In genomic region chr6:145887969-145888368, GRCh38 we compare ENCODE assay signal across 8 cellular contexts.
A peak's percentile ranks its signal among the peaks of the same experiment; 100 is the strongest.
DNase-seq lines count a peak whose midpoint lies in the region; FAIRE-seq and TF ChIP-seq lines count a peak whose summit lies in the region.

No MANE protein-coding gene starts in this region.

- H3K4ac ChIP-seq in H1 (replicated peaks; ENCODE audit: insufficient read length, low read depth, low read length), result no peak overlapping the region

- DNase-seq in activated CD4-positive, alpha-beta T cell treated with anti-CD3 and anti-CD28 coated beads for 48 hours, result peak; percentile 21
- DNase-seq in activated CD4-positive, alpha-beta T cell treated with anti-CD3 and anti-CD28 coated beads for 1 hour, result no peak
- DNase-seq in NCI-H69 (lab: John Stamatoyannopoulos, UW) (peak; percentile 8), H1 (ENCODE audit: low read depth in 1 of 2, low spot score in 2 of 2) (no peak), retinal pigment epithelial cell (ENCODE audit: low read depth) (no peak), SW480 (ENCODE audit: low spot score) (no peak), NCI-H2081 treated with DMSO at 0.1 percent for 48 hours (lab: John Stamatoyannopoulos, UW) (no peak), NCI-H748 (lab: John Stamatoyannopoulos, UW; ENCODE audit: unreplicated experiment) (no peak)

- no peak overlapping the region for H3K4me3 ChIP-seq in H1 (ENCODE audit: extremely low read depth in 1 of 4, insufficient read depth in 2 of 4, low read depth in 3 of 4, low read length in 4 of 4)
- no peak overlapping the region for H3K4me3 ChIP-seq in retinal pigment epithelial cell (ENCODE audit: low read length)

- H4K20me1 ChIP-seq in H1 (replicated peaks in 1 of 2; ENCODE audit: control insufficient read depth in 1 of 2, insufficient read depth in 2 of 2, low read length in 2 of 2), result peaks cover 2 to 4% of the 10 kb centered on the region in 2 experiments

- H2BK15ac ChIP-seq in H1 (ENCODE audit: low read length), result no peak overlapping the region

- no peak overlapping the region for H3K27ac ChIP-seq in H1 (ENCODE audit: low read depth, low read length)

- H3K23ac ChIP-seq in H1 (ENCODE audit: insufficient read length), result no peak overlapping the region

- H2AFZ ChIP-seq in H1 (ENCODE audit: low read length), result no peak overlapping the region

- H3K36me3 ChIP-seq in H1 (ENCODE audit: control insufficient read depth in 2 of 4, insufficient read depth in 4 of 4, low read length in 3 of 4), result peaks cover 0 to 15% (median 9%) of the 10 kb centered on the region in 4 experiments; a peak in 6 of 8 replicates

- TF ChIP-seq EP300 in H1 (IDR thresholded peaks at IDR 0.05; ENCODE audit: borderline replicate concordance in 1 of 2, low read depth in 2 of 2, low read length in 2 of 2), result no peak

- no peak overlapping the region for H2BK120ac ChIP-seq in H1 (replicated peaks; ENCODE audit: low read depth, low read length)

- no peaks in the 10 kb centered on the region for H3K23me2 ChIP-seq in H1 (ENCODE audit: low read depth, low read length)

- CTCF ChIA-PET in H1 (lab: Charles Lee; ENCODE audit: partially characterized antibody), result interaction anchor here (0.7 to 1.6 kb wide), 7 partner anchors 22 to 184 kb away, joined by 3 to 5 read pairs (median 3); no protein-coding TSS in a partner anchor

- H3K14ac ChIP-seq in H1 (ENCODE audit: insufficient read length), result no peak overlapping the region

- no peak overlapping the region for H3K56ac ChIP-seq in H1 (replicated peaks; ENCODE audit: insufficient read length, low read depth, low read length)

- peak; percentile 65 for TF ChIP-seq RAD21 in H1 (IDR thresholded peaks at IDR 0.05 in 1 of 2, conservative IDR thresholded peaks at IDR 0.05 in 1 of 2; ENCODE audit: low read depth in 2 of 2, low read length in 2 of 2)

- no peaks in the 10 kb centered on the region for H3K27me3 ChIP-seq in H1 (replicated peaks in 1 of 4; ENCODE audit: control insufficient read depth in 3 of 4, extremely low read depth in 1 of 4, insufficient read depth in 3 of 4, low read length in 3 of 4)

- H3K9ac ChIP-seq in H1 (replicated peaks in 1 of 4; ENCODE audit: extremely low read depth in 1 of 4, low read depth in 3 of 4, low read length in 3 of 4), result no peak overlapping the region

- H4K8ac ChIP-seq in H1 (ENCODE audit: extremely low read depth, insufficient read depth, low read length), result no peak overlapping the region

- WGBS in H1 (ENCODE audit: extremely low coverage in 1 of 2, insufficient coverage in 1 of 2, insufficient read length in 1 of 2, insufficient replicate concordance in 2 of 2, low coverage in 1 of 2, low lambda C conversion rate in 2 of 2, missing lambda C conversion rate in 1 of 2), 2 experiments, result 88% methylated on average over 3 of the region's 3 CpGs; no CpG with 5 or more reads in 1 of the 2 experiments

- H3K4me2 ChIP-seq in H1 (ENCODE audit: insufficient read depth in 1 of 2, low read depth in 2 of 2, low read length in 2 of 2), result no peak overlapping the region

- H3K4me1 ChIP-seq in H1 (replicated peaks in 1 of 4; ENCODE audit: control insufficient read depth in 3 of 4, insufficient read depth in 4 of 4, low read length in 3 of 4), result peaks cover 0 to 3% (median 0%) of the 10 kb centered on the region in 4 experiments; a peak in 1 of 7 replicates

- H3K9me3 ChIP-seq in H1 (ENCODE audit: insufficient read depth in 2 of 2, low read depth in 1 of 2, low read length in 1 of 2), result no peaks in the 10 kb centered on the region

- H2BK5ac ChIP-seq in H1 (ENCODE audit: low read depth, low read length), result no peak overlapping the region

- H2BK12ac ChIP-seq in H1 (ENCODE audit: low read depth, low read length), result no peak overlapping the region

- no peak overlapping the region for H4K91ac ChIP-seq in H1 (replicated peaks; ENCODE audit: insufficient read length, low read length)

- no peaks in the 10 kb centered on the region for H3K79me1 ChIP-seq in H1 (ENCODE audit: low read depth, low read length)

- no peak for FAIRE-seq in H1 (lab: Jason Lieb, UNC)

- no peak for TF ChIP-seq POLR2A in H1 (IDR thresholded peaks at IDR 0.05; ENCODE audit: control extremely low read depth in 1 of 2, low read depth in 2 of 2, low read length in 2 of 2)

- no peak overlapping the region for H3K18ac ChIP-seq in H1 (ENCODE audit: extremely low read depth, low read length)

- POLR2A ChIA-PET in H1 (lab: Charles Lee; ENCODE audit: partially characterized antibody), result interaction anchor here (0.7 to 1.4 kb wide), 2 partner anchors 9 to 153 kb away, joined by 3 read pairs; partner anchors contain the start of gene EPM2A

- H2BK20ac ChIP-seq in H1 (ENCODE audit: low read length), result no peak overlapping the region

- H4K5ac ChIP-seq in H1 (ENCODE audit: insufficient read length, low read depth, low read length), result no peak overlapping the region

- no peaks in the 10 kb centered on the region for H3K79me2 ChIP-seq in H1 (ENCODE audit: control insufficient read depth in 1 of 2, insufficient read depth in 2 of 2, low read length in 2 of 2)

- TF ChIP-seq CTCF in H1 (IDR thresholded peaks at IDR 0.05; ENCODE audit: control extremely low read depth in 1 of 3, insufficient read depth in 1 of 3, low read depth in 1 of 3, low read length in 3 of 3) (peak; percentile 12 to 38 (median 34); a peak in 3 of 4 replicates), retinal pigment epithelial cell (conservative IDR thresholded peaks at IDR 0.05; ENCODE audit: low read depth, low read length) (peak; percentile 66)

- H2AK5ac ChIP-seq in H1 (ENCODE audit: low read depth, low read length), result no peak overlapping the region

TF ChIP-seq in H1, 55 proteins besides CTCF, POLR2A, EP300 and RAD21:
- TF ChIP-seq SIX5 (IDR thresholded peaks at IDR 0.05; ENCODE audit: low read depth, low read length) (no peak), FOSL1 (IDR thresholded peaks at IDR 0.05; ENCODE audit: insufficient read depth, low read depth, low read length) (no peak), BRCA1 (IDR thresholded peaks at IDR 0.05; ENCODE audit: low read depth, low read length) (no peak), MAFK (IDR thresholded peaks at IDR 0.05; ENCODE audit: low read depth, low read length) (no peak), KDM5A (IDR thresholded peaks at IDR 0.05; ENCODE audit: low read length) (no peak), SUZ12 (IDR thresholded peaks at IDR 0.05; ENCODE audit: low read length) (no peak), POU5F1 (IDR thresholded peaks at IDR 0.05; ENCODE audit: low read depth, low read length) (no peak), CBX8 (IDR thresholded peaks at IDR 0.05; ENCODE audit: borderline replicate concordance, low read depth, low read length) (no peak), GABPA (IDR thresholded peaks at IDR 0.05; ENCODE audit: borderline replicate concordance, insufficient read depth, low read length) (no peak), CREB1 (IDR thresholded peaks at IDR 0.05) (no peak), KDM4A (IDR thresholded peaks at IDR 0.05; ENCODE audit: low read depth, low read length, severe bottlenecking) (no peak), SP4 (IDR thresholded peaks at IDR 0.05; ENCODE audit: low read length) (no peak), NANOG (IDR thresholded peaks at IDR 0.05; ENCODE audit: insufficient read depth, low read depth, low read length, poor library complexity, severe bottlenecking) (no peak), TCF12 (IDR thresholded peaks at IDR 0.05; ENCODE audit: low read depth, low read length) (no peak), ASH2L (IDR thresholded peaks at IDR 0.05; ENCODE audit: low read length) (no peak)
- TF ChIP-seq, protein P1, sequence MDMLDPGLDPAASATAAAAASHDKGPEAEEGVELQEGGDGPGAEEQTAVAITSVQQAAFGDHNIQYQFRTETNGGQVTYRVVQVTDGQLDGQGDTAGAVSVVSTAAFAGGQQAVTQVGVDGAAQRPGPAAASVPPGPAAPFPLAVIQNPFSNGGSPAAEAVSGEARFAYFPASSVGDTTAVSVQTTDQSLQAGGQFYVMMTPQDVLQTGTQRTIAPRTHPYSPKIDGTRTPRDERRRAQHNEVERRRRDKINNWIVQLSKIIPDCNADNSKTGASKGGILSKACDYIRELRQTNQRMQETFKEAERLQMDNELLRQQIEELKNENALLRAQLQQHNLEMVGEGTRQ (IDR thresholded peaks at IDR 0.05; ENCODE audit: low read length), result no peak
- TF ChIP-seq, protein P2, sequence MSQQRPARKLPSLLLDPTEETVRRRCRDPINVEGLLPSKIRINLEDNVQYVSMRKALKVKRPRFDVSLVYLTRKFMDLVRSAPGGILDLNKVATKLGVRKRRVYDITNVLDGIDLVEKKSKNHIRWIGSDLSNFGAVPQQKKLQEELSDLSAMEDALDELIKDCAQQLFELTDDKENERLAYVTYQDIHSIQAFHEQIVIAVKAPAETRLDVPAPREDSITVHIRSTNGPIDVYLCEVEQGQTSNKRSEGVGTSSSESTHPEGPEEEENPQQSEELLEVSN (IDR thresholded peaks at IDR 0.05), result no peak

Comparison
In these comparisons a context has a peak if more than half of its experiments do, and no peak if none do; other contexts are left out.
1. DNase-seq: peak in activated CD4-positive, alpha-beta T cell treated with anti-CD3 and anti-CD28 coated beads for 48 hours (single experiment) and NCI-H69 (single experiment); none in activated CD4-positive, alpha-beta T cell treated with anti-CD3 and anti-CD28 coated beads for 1 hour (single experiment), H1 (0 of 2), retinal pigment epithelial cell (single experiment), SW480 (single experiment), NCI-H2081 treated with DMSO at 0.1 percent for 48 hours (single experiment) and NCI-H748 (single experiment).